In the genomic region with DNA sequence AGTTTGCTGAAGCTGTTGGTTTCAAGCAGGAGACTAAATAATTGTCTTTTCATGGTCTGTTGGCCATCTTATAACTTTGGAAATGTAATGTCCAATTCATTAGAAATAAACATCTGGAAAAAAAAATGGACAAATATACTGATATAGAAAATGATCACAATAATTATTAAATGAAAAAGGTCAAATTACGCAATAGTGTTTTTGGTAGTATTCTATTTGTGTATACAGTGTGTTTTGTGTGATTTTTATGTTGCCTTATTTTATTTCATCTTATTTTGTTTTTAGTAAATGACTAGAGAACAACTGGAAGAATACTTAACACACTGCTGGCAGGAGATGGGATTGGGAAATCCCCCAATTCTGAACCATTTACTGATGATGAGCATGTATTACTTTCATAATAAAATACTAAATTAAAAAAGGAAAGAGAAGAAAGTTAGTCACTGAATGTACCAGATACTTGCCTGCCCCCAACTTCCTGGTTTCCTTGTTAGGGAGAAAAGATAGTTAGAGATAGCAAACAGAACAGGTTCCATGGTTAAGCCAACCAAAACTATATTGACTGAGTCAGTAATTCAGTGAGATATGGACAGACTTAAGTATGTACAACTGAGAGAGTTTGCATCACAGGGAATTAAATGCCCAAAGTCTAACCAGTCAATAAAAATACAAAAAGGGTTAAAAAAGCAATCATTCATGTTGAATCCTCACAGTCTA, we compare ENCODE assay signal across 16 cellular contexts. TPM values are rescaled to one million over a fixed set of nuclear protein-coding genes. Genes with fewer than 3 reads are reported as not detected.
A peak's percentile ranks its signal among the peaks of the same experiment; 100 is the strongest.
DNase-seq lines count a peak whose midpoint lies in the region; FAIRE-seq and TF ChIP-seq lines count a peak whose summit lies in the region.
"Had no signal": no experiment of that assay in that cellular context is flagged by ENCODE, and none has a peak within 500 bp of the region (broad histone marks: within the 10 kb centered on the region; RNA-seq: fewer than 3 reads in every experiment).

No MANE protein-coding gene starts in this region.

- H3K9me3 Mint-ChIP-seq in Caco-2 (ENCODE audit: unreplicated experiment) (peaks cover 18% of the 10 kb centered on the region), progenitor cell of endocrine pancreas (ENCODE audit: low read depth) (peaks cover 36% of the 10 kb centered on the region)
- H3K9me3 Mint-ChIP-seq: CD8-positive, alpha-beta T cell; HFFc6 had no signal

- peaks cover 28% of the 10 kb centered on the region for H3K4me1 ChIP-seq in Caco-2
- H3K4me1 ChIP-seq in endothelial cell of umbilical vein (ENCODE audit: control insufficient read depth, extremely low read depth, insufficient read depth, low read length) = no peaks in the 10 kb centered on the region
- H3K4me1 ChIP-seq: BE2C had no signal

- CTCF ChIA-PET in Caco-2 (lab: Charles Lee) = no interaction called here
- CTCF ChIA-PET in endothelial cell of umbilical vein (lab: Charles Lee) = no interaction called here

- H3K4me3 Mint-ChIP-seq in Caco-2 (ENCODE audit: unreplicated experiment) (no peak overlapping the region), progenitor cell of endocrine pancreas (ENCODE audit: low read depth) (no peak overlapping the region)
- H3K4me3 Mint-ChIP-seq: CD8-positive, alpha-beta T cell; HFFc6 had no signal

- intact Hi-C loops in Caco-2 (cut with micrococcal nuclease; ENCODE audit: unreplicated experiment) = loop anchor here (10.0 kb wide), 1 partner anchor 157 kb away; no protein-coding TSS in a partner anchor
- intact Hi-C loops in endothelial cell of umbilical vein (cut with micrococcal nuclease) = no loop called here

- H4K20me1 ChIP-seq in endothelial cell of umbilical vein (replicated peaks; ENCODE audit: control insufficient read depth, extremely low read depth, insufficient read depth, low read length) = no peaks in the 10 kb centered on the region

- H3K36me3 Mint-ChIP-seq in Caco-2 (ENCODE audit: insufficient read depth, unreplicated experiment) = no peaks in the 10 kb centered on the region
- H3K36me3 Mint-ChIP-seq in progenitor cell of endocrine pancreas (ENCODE audit: insufficient read depth) = peaks cover 43% of the 10 kb centered on the region
- H3K36me3 Mint-ChIP-seq: CD8-positive, alpha-beta T cell had no signal

- H3K4me3 ChIP-seq in Caco-2 (ENCODE audit: low read depth, low read length) (no peak overlapping the region), endothelial cell of umbilical vein (replicated peaks in 1 of 3; ENCODE audit: insufficient read depth in 1 of 3, low read depth in 1 of 3, low read length in 3 of 3) (no peak overlapping the region)
- H3K4me3 ChIP-seq: A549 had no signal

- H2AFZ ChIP-seq in endothelial cell of umbilical vein (ENCODE audit: low read depth, low read length) = no peak overlapping the region

- H3K4me1 Mint-ChIP-seq in Caco-2 (ENCODE audit: low read depth, unreplicated experiment) = peaks cover 15% of the 10 kb centered on the region
- H3K4me1 Mint-ChIP-seq in progenitor cell of endocrine pancreas (ENCODE audit: low read depth) = peaks cover 29% of the 10 kb centered on the region

- DNase-seq in Caco-2 = no peak
- peak; percentile 42 for DNase-seq in OCI-M1 (lab: John Stamatoyannopoulos, UW)
- DNase-seq in endothelial cell of umbilical vein (ENCODE audit: low read depth, low spot score) = peak; percentile 2
- no peak for DNase-seq in progenitor cell of endocrine pancreas (ENCODE audit: low spot score, unreplicated experiment)
- DNase-seq in NCI-H2029 (lab: John Stamatoyannopoulos, UW) = no peak
- no peak for DNase-seq in GDM1 (lab: John Stamatoyannopoulos, UW)
- DNase-seq in SHP77 treated with DMSO at 0.1 percent for 48 hours (lab: John Stamatoyannopoulos, UW) = no peak
- DNase-seq: BE2C; CD8-positive, alpha-beta T cell; COR-L47; DND-41; GF-D8; HCEC 1CT; HFFc6 had no signal

- no peak overlapping the region for H3K4me2 ChIP-seq in endothelial cell of umbilical vein (ENCODE audit: insufficient read depth, low read length)
- H3K4me2 ChIP-seq: A549 had no signal

- no peak for FAIRE-seq in endothelial cell of umbilical vein (lab: Jason Lieb, UNC)
- FAIRE-seq: A549 had no signal

- H3K9me3 ChIP-seq in Caco-2 (no peaks in the 10 kb centered on the region), endothelial cell of umbilical vein (replicated peaks; ENCODE audit: control insufficient read depth, insufficient read depth, low read length) (no peaks in the 10 kb centered on the region)
- H3K9me3 ChIP-seq: A549, BE2C had no signal

- no peaks in the 10 kb centered on the region for H3K27me3 ChIP-seq in Caco-2 (replicated peaks; ENCODE audit: control insufficient read depth, insufficient read depth, low read length)
- H3K27me3 ChIP-seq in endothelial cell of umbilical vein (ENCODE audit: control insufficient read depth in 2 of 2, insufficient read depth in 2 of 2, low read length in 2 of 2) = no peaks in the 10 kb centered on the region
- H3K27me3 ChIP-seq: BE2C had no signal

- H3K27me3 Mint-ChIP-seq in Caco-2 (ENCODE audit: insufficient read depth, unreplicated experiment) (no peaks in the 10 kb centered on the region), progenitor cell of endocrine pancreas (no peaks in the 10 kb centered on the region)

- H3K79me2 ChIP-seq in endothelial cell of umbilical vein (ENCODE audit: control insufficient read depth, insufficient read depth, low read length) = no peaks in the 10 kb centered on the region

- dilution Hi-C loops in endothelial cell of umbilical vein (cut with MboI; ENCODE audit: extremely low pct_ligation_motif_present, low sequenced_read_pairs) = no loop called here

- no peak for TF ChIP-seq POLR2A in endothelial cell of umbilical vein (IDR thresholded peaks at IDR 0.05; ENCODE audit: low read depth, low read length)

- no TSS peak for BruUV-seq in Caco-2 (replicated peaks; lab: Mats Ljungman, UMichigan)
- no TSS peak for BruUV-seq in endothelial cell of umbilical vein (replicated peaks; lab: Mats Ljungman, UMichigan)

- no peaks in the 10 kb centered on the region for H3K9me1 ChIP-seq in endothelial cell of umbilical vein (replicated peaks; ENCODE audit: control insufficient read depth, extremely low read depth, insufficient read depth, low read length)

- POLR2A ChIA-PET in Caco-2 (lab: Charles Lee) = no interaction called here
- POLR2A ChIA-PET in endothelial cell of umbilical vein (lab: Charles Lee) = no interaction called here

- H3K27ac ChIP-seq in endothelial cell of umbilical vein (ENCODE audit: insufficient read depth, low read depth, low read length) = no peak overlapping the region
- H3K27ac ChIP-seq: A549, C4-2B had no signal

- H3K27ac Mint-ChIP-seq in Caco-2 (ENCODE audit: unreplicated experiment) = peak overlapping the region; percentile 51
- H3K27ac Mint-ChIP-seq in progenitor cell of endocrine pancreas = peak overlapping the region; percentile 46
- H3K27ac Mint-ChIP-seq: CD8-positive, alpha-beta T cell; HFFc6 had no signal

- TF ChIP-seq CTCF in Caco-2 (IDR thresholded peaks at IDR 0.05; ENCODE audit: insufficient read depth in 1 of 2, low read depth in 1 of 2, low read length in 1 of 2, severe bottlenecking in 1 of 2, unreplicated experiment in 1 of 2) = no peak
- no peak for TF ChIP-seq CTCF in endothelial cell of umbilical vein (IDR thresholded peaks at IDR 0.05; ENCODE audit: extremely low read depth in 1 of 2, insufficient read depth in 1 of 2, low read depth in 1 of 2, low read length in 2 of 2)
- no peak for TF ChIP-seq CTCF in progenitor cell of endocrine pancreas (IDR thresholded peaks at IDR 0.05; ENCODE audit: unreplicated experiment)

- no peaks in the 10 kb centered on the region for H3K36me3 ChIP-seq in Caco-2 (ENCODE audit: control insufficient read depth, insufficient read depth, low read length)
- H3K36me3 ChIP-seq in endothelial cell of umbilical vein (ENCODE audit: control insufficient read depth in 2 of 2, extremely low read depth in 1 of 2, insufficient read depth in 2 of 2, low read length in 2 of 2) = no peaks in the 10 kb centered on the region
- H3K36me3 ChIP-seq: BE2C had no signal

- no peak overlapping the region for H3K9ac ChIP-seq in endothelial cell of umbilical vein (replicated peaks; ENCODE audit: extremely low read depth, insufficient read depth, low read length)

TF ChIP-seq in endothelial cell of umbilical vein, 7 proteins besides CTCF, POLR2A, EP300 and RAD21:
- no peak for TF ChIP-seq JUN (IDR thresholded peaks at IDR 0.05; ENCODE audit: borderline replicate concordance, insufficient read depth, insufficient read length, low read depth)
- no peak for TF ChIP-seq GATA2 (IDR thresholded peaks at IDR 0.05; ENCODE audit: insufficient read depth, insufficient read length, low read depth, low read length)
- no peak for TF ChIP-seq FOS (IDR thresholded peaks at IDR 0.05; ENCODE audit: borderline replicate concordance, insufficient read depth, low read length)
- TF ChIP-seq MYC (IDR thresholded peaks at IDR 0.05; ENCODE audit: low read depth, low read length) = no peak
- TF ChIP-seq, protein P1, sequence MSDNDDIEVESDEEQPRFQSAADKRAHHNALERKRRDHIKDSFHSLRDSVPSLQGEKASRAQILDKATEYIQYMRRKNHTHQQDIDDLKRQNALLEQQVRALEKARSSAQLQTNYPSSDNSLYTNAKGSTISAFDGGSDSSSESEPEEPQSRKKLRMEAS (IDR thresholded peaks at IDR 0.05; ENCODE audit: insufficient read depth, insufficient read length) = no peak
- TF ChIP-seq POLR2AphosphoS5 (IDR thresholded peaks at IDR 0.05; ENCODE audit: insufficient read depth, low read depth, low read length) = no peak
- TF ChIP-seq EZH2 (IDR thresholded peaks at IDR 0.05; ENCODE audit: borderline replicate concordance, low read depth, low read length, severe bottlenecking) = no peak

RNA-seq across cellular contexts. Expression of a gene that starts 24.0 kb away (rescaled TPM):
- total RNA-seq in Caco-2 (2022) = 0.53 and 0.59 TPM in 2 replicates
- total RNA-seq in endothelial cell of umbilical vein = 3.9 and 4.8 TPM in 2 replicates
- polyA plus RNA-seq in endothelial cell of umbilical vein = 0.65 and 1.2 TPM in 2 replicates
- 1.3 TPM in 2 replicates for polyA plus RNA-seq in endothelial cell of umbilical vein (2011; cell fraction: cytosol; rRNA removed)
- polyA plus RNA-seq in endothelial cell of umbilical vein (2011; cell fraction: nucleus; rRNA removed) = 0.74 TPM in 2 replicates
- polyA plus RNA-seq in endothelial cell of umbilical vein (2012) = 2.1 and 2.4 TPM in 2 replicates
- 0.75 and 1.5 TPM in 2 replicates for polyA minus RNA-seq in endothelial cell of umbilical vein
- not detected for polyA minus RNA-seq in endothelial cell of umbilical vein (2011; cell fraction: cytosol; rRNA and poly(A)+ RNA removed)
- polyA minus RNA-seq in endothelial cell of umbilical vein (2011; cell fraction: nucleus; rRNA and poly(A)+ RNA removed) = 1.2 and 2.1 TPM in 2 replicates
- 10.4 and 14.3 TPM in 2 replicates for total RNA-seq in progenitor cell of endocrine pancreas
- total RNA-seq: CD8-positive, alpha-beta T cell had no signal

Comparison
In these comparisons a context has a peak if more than half of its experiments do, and no peak if none do; other contexts are left out.
1. DNase-seq: peak in OCI-M1 (single experiment) and endothelial cell of umbilical vein (single experiment); none in Caco-2 (0 of 2), progenitor cell of endocrine pancreas (single experiment), NCI-H2029 (single experiment), GDM1 (single experiment) and SHP77 treated with DMSO at 0.1 percent for 48 hours (single experiment).